In genomic region chr16:68475071-68475470, GRCh38 we compare ENCODE assay signal across 18 cellular contexts.
"Had no signal": no experiment of that assay in that cellular context is flagged by ENCODE, and none has a peak within 500 bp of the region (broad histone marks: within the 10 kb centered on the region; RNA-seq: fewer than 3 reads in every experiment).

No MANE protein-coding gene starts in this region.

- H3K36me3 ChIP-seq: gastroesophageal sphincter, heart right ventricle, tibial nerve, vagina had no signal

- DNase-seq: activated B cell treated with CpG ODN at 0.5 μM for 24 hours; activated CD4-positive, alpha-beta T cell treated with anti-CD3 and anti-CD28 coated beads, Interleukin-2, amount 10 ng/mL, durations not matched to agents 7 days and 5 days; activated CD8-positive, alpha-beta memory T cell treated with anti-CD3 and anti-CD28 coated beads, Interleukin-2, amount 50 U/mL, for 48 hours; activated gamma-delta T cell; activated T-cell treated with anti-CD3 and anti-CD28 coated beads, Interleukin-2, amount 50 U/mL, for 72 hours; caudate nucleus; effector CD4-positive, alpha-beta T cell; heart right ventricle; nucleus accumbens; posterior cingulate gyrus; stimulated activated CD4-positive, alpha-beta T cell treated with anti-CD3 and anti-CD28 coated beads, Interleukin-4, amount 100 ng/mL, for 24 hours; stimulated activated naive CD4-positive, alpha-beta T cell; substantia nigra had no signal

- H3K27ac ChIP-seq: gastroesophageal sphincter, heart right ventricle, tibial nerve, vagina had no signal

- ATAC-seq: activated naive CD4-positive, alpha-beta T cell treated with anti-CD3 and anti-CD28 coated beads, Interleukin-2, amount 50 U/mL, for 72 hours; activated T-cell treated with anti-CD3 and anti-CD28 coated beads, Interleukin-2, amount 50 U/mL, for 72 hours; gastroesophageal sphincter; heart right ventricle; left lobe of liver had no signal

- H3K27me3 ChIP-seq: gastroesophageal sphincter, heart right ventricle, tibial nerve, vagina had no signal

- H3K4me3 ChIP-seq: gastroesophageal sphincter, heart right ventricle, tibial nerve, vagina had no signal

- H3K9me3 ChIP-seq: gastroesophageal sphincter, vagina had no signal
